20 cellular contexts compared by ENCODE assay signal in genomic region chr3:174863488-174863887, GRCh38. TPM values are rescaled to one million over a fixed set of nuclear protein-coding genes. Genes with fewer than 3 reads are reported as not detected.
A peak's percentile ranks its signal among the peaks of the same experiment; 100 is the strongest.
DNase-seq lines count a peak whose midpoint lies in the region; ATAC-seq and TF ChIP-seq lines count a peak whose summit lies in the region.
"Had no signal": no experiment of that assay in that cellular context is flagged by ENCODE, and none has a peak within 500 bp of the region (broad histone marks: within the 10 kb centered on the region; RNA-seq: fewer than 3 reads in every experiment).

No MANE protein-coding gene starts in this region.

- H3K27ac Mint-ChIP-seq in Calu3 (ENCODE audit: unreplicated experiment), result peak overlapping the region; percentile 71
- H3K27ac Mint-ChIP-seq in activated CD8-positive, alpha-beta memory T cell treated with anti-CD3 and anti-CD28 coated beads, Interleukin-2, amount 10 ng/mL, durations not matched to agents 7 days and 5 days, result no peak overlapping the region
- H3K27ac Mint-ChIP-seq: brain; dendritic cell treated with granulocyte-macrophage colony-stimulating factor and Interleukin-4, amounts not matched to agents 40 ng/mL and 50 ng/mL, for 4 days; immature natural killer cell had no signal

- H3K4me1 ChIP-seq in ascending aorta, result peaks cover 0 to 6% of the 10 kb centered on the region in 2 donors
- no peaks in the 10 kb centered on the region for H3K4me1 ChIP-seq in mesenchymal stem cell (ENCODE audit: control insufficient read depth, insufficient read depth, low read depth, low read length)

- H2AK5ac ChIP-seq in mesenchymal stem cell (ENCODE audit: low read length, severe bottlenecking), result no peak overlapping the region

- no peak for ATAC-seq in activated CD8-positive, alpha-beta memory T cell treated with anti-CD3 and anti-CD28 coated beads, Interleukin-2, amount 10 ng/mL, durations not matched to agents 7 days and 5 days
- ATAC-seq: sciatic nerve had no signal

- H3K27me3 ChIP-seq in ascending aorta (no peaks in the 10 kb centered on the region), mesenchymal stem cell (ENCODE audit: control insufficient read depth in 1 of 2, insufficient read depth in 1 of 2, low read length in 2 of 2) (no peaks in the 10 kb centered on the region)

- peaks cover 45% of the 10 kb centered on the region for H3K4me1 Mint-ChIP-seq in Calu3 (ENCODE audit: low read depth, unreplicated experiment)
- no peaks in the 10 kb centered on the region for H3K4me1 Mint-ChIP-seq in activated CD8-positive, alpha-beta memory T cell treated with anti-CD3 and anti-CD28 coated beads, Interleukin-2, amount 10 ng/mL, durations not matched to agents 7 days and 5 days
- H3K4me1 Mint-ChIP-seq: immature natural killer cell had no signal

- no peak overlapping the region for H2BK120ac ChIP-seq in mesenchymal stem cell (ENCODE audit: low read depth, low read length)

- no peak overlapping the region for H3K9ac ChIP-seq in mesenchymal stem cell (ENCODE audit: low read length)

- H3K27me3 Mint-ChIP-seq in Calu3 (ENCODE audit: unreplicated experiment), result no peaks in the 10 kb centered on the region
- no peaks in the 10 kb centered on the region for H3K27me3 Mint-ChIP-seq in activated CD8-positive, alpha-beta memory T cell treated with anti-CD3 and anti-CD28 coated beads, Interleukin-2, amount 10 ng/mL, durations not matched to agents 7 days and 5 days
- H3K27me3 Mint-ChIP-seq: brain; dendritic cell treated with granulocyte-macrophage colony-stimulating factor and Interleukin-4, amounts not matched to agents 40 ng/mL and 50 ng/mL, for 4 days had no signal

- H3K4me3 Mint-ChIP-seq in Calu3 (ENCODE audit: low read depth, unreplicated experiment), result peak overlapping the region; percentile 83
- no peak overlapping the region for H3K4me3 Mint-ChIP-seq in activated CD8-positive, alpha-beta memory T cell treated with anti-CD3 and anti-CD28 coated beads, Interleukin-2, amount 10 ng/mL, durations not matched to agents 7 days and 5 days
- H3K4me3 Mint-ChIP-seq: brain; dendritic cell treated with granulocyte-macrophage colony-stimulating factor and Interleukin-4, amounts not matched to agents 40 ng/mL and 50 ng/mL, for 4 days; immature natural killer cell had no signal

- no peak overlapping the region for H4K8ac ChIP-seq in mesenchymal stem cell (ENCODE audit: low read length)

- H3K36me3 ChIP-seq in ascending aorta (no peaks in the 10 kb centered on the region), mesenchymal stem cell (ENCODE audit: control insufficient read depth in 1 of 2, insufficient read depth in 2 of 2, low read depth in 1 of 2, low read length in 2 of 2) (no peaks in the 10 kb centered on the region)
- H3K36me3 ChIP-seq: HAP-1 had no signal

- CTCF ChIA-PET in Calu3 (lab: Charles Lee) (interaction anchor here (0.6 to 2.3 kb wide), 10 partner anchors 9 to 1567 kb away, joined by 3 to 13 read pairs (median 4); no protein-coding TSS in a partner anchor), GM10248 (lab: Yijun Ruan, JAX) (interaction anchor here (1.6 to 2.4 kb wide), 3 partner anchors 9 to 15 kb away, joined by 3 to 5 read pairs (median 5); no protein-coding TSS in a partner anchor)
- CTCF ChIA-PET in activated CD8-positive, alpha-beta memory T cell treated with anti-CD3 and anti-CD28 coated beads, Interleukin-2, amount 10 ng/mL, durations not matched to agents 7 days and 5 days (lab: Charles Lee), result no interaction called here

- H3K27ac ChIP-seq in ascending aorta (peak overlapping the region; percentile 73 to 75), mesenchymal stem cell (ENCODE audit: low read length, poor library complexity, severe bottlenecking) (no peak overlapping the region)

- no peak overlapping the region for H4K91ac ChIP-seq in mesenchymal stem cell (ENCODE audit: low read length)

- H3K4me2 ChIP-seq in mesenchymal stem cell (ENCODE audit: low read length, poor library complexity, severe bottlenecking), result no peak overlapping the region

- peak; percentile 77 for DNase-seq in Calu3
- DNase-seq in HT-29 (ENCODE audit: low spot score), result peak; percentile 91
- no peak for DNase-seq in ascending aorta (ENCODE audit: low spot score in 2 of 2)
- DNase-seq in mesenchymal stem cell, result peak; percentile 5
- no peak for DNase-seq in activated CD8-positive, alpha-beta memory T cell treated with anti-CD3 and anti-CD28 coated beads, Interleukin-2, amount 10 ng/mL, durations not matched to agents 7 days and 5 days
- no peak for DNase-seq in activated CD4-positive, alpha-beta T cell treated with anti-CD3 and anti-CD28 coated beads for 1 hour
- no peak for DNase-seq in stimulated activated CD8-positive, alpha-beta memory T cell treated with anti-CD3 and anti-CD28 coated beads, Interleukin-4, amount 100 ng/mL, for 48 hours
- no peak for DNase-seq in GM10248 (ENCODE audit: extremely low spot score)
- DNase-seq: activated CD4-positive, alpha-beta T cell treated with anti-CD3 and anti-CD28 coated beads for 4 hours; activated CD8-positive, alpha-beta memory T cell treated with anti-CD3 and anti-CD28 coated beads, Interleukin-2, amount 50 U/mL, for 48 hours; activated naive CD4-positive, alpha-beta T cell treated with Interleukin-2 at 50 U/mL for 16 hours; immature natural killer cell; midbrain; nucleus accumbens; stimulated activated CD4-positive, alpha-beta T cell treated with anti-CD3 and anti-CD28 coated beads, Interleukin-2, amount 100 ng/mL, for 48 hours; substantia nigra had no signal

- no peaks in the 10 kb centered on the region for H3K79me1 ChIP-seq in mesenchymal stem cell (replicated peaks; ENCODE audit: low read length, poor library complexity, severe bottlenecking)

- H3K14ac ChIP-seq in mesenchymal stem cell (ENCODE audit: low read length in 2 of 2), result no peak overlapping the region

- intact Hi-C loops in Calu3 (cut with micrococcal nuclease; ENCODE audit: unreplicated experiment), result loop anchor here (1.0 to 5.0 kb wide), 13 partner anchors 86 to 1799 kb away; no protein-coding TSS in a partner anchor
- intact Hi-C loops in ascending aorta (cut with DNase I), result loop anchor here (5.0 kb wide), 2 partner anchors 41 to 94 kb away; no protein-coding TSS in a partner anchor

- no peaks in the 10 kb centered on the region for H3K9me3 Mint-ChIP-seq in Calu3 (ENCODE audit: low read depth, unreplicated experiment)
- H3K9me3 Mint-ChIP-seq in activated CD8-positive, alpha-beta memory T cell treated with anti-CD3 and anti-CD28 coated beads, Interleukin-2, amount 10 ng/mL, durations not matched to agents 7 days and 5 days (ENCODE audit: low read depth), result peaks cover 2% of the 10 kb centered on the region
- H3K9me3 Mint-ChIP-seq: brain; dendritic cell treated with granulocyte-macrophage colony-stimulating factor and Interleukin-4, amounts not matched to agents 40 ng/mL and 50 ng/mL, for 4 days had no signal

- H2BK12ac ChIP-seq in mesenchymal stem cell (ENCODE audit: low read length in 2 of 2), result no peak overlapping the region

- H3K4ac ChIP-seq in mesenchymal stem cell (ENCODE audit: low read depth in 1 of 2, low read length in 2 of 2), result no peak overlapping the region

- no peak overlapping the region for H2AFZ ChIP-seq in mesenchymal stem cell (ENCODE audit: low read depth, low read length)

- H3K23ac ChIP-seq in mesenchymal stem cell (ENCODE audit: low read length in 2 of 2), result no peak overlapping the region

- H2BK15ac ChIP-seq in mesenchymal stem cell (ENCODE audit: low read depth, poor library complexity, severe bottlenecking), result no peak overlapping the region

- no peak overlapping the region for H3K18ac ChIP-seq in mesenchymal stem cell (ENCODE audit: low read depth in 1 of 2, low read length in 2 of 2)

- H3K9me3 ChIP-seq in ascending aorta (no peaks in the 10 kb centered on the region), mesenchymal stem cell (ENCODE audit: control insufficient read depth, low read length) (no peaks in the 10 kb centered on the region)
- H3K9me3 ChIP-seq: HAP-1 had no signal

- H2BK5ac ChIP-seq in mesenchymal stem cell (ENCODE audit: low read depth, low read length, poor library complexity, severe bottlenecking), result no peak overlapping the region

- POLR2A ChIA-PET in GM10248 (lab: Yijun Ruan, JAX), result no interaction called here

- H3K4me3 ChIP-seq in ascending aorta (peak overlapping the region in 1 of 2 donors; percentile 14), mesenchymal stem cell (ENCODE audit: insufficient read depth in 1 of 2, low read depth in 1 of 2, low read length in 2 of 2) (no peak overlapping the region)
- H3K4me3 ChIP-seq: HAP-1 had no signal

- TF ChIP-seq CTCF in Calu3 (IDR thresholded peaks at IDR 0.05; ENCODE audit: unreplicated experiment) (no peak), ascending aorta (IDR thresholded peaks at IDR 0.05) (no peak), GM10248 (IDR thresholded peaks at IDR 0.05; ENCODE audit: control extremely low read depth, extremely low read depth, low read depth, missing control alignments) (no peak)

- H3K36me3 Mint-ChIP-seq in Calu3 (ENCODE audit: insufficient read depth, unreplicated experiment), result peaks cover 28% of the 10 kb centered on the region
- no peaks in the 10 kb centered on the region for H3K36me3 Mint-ChIP-seq in activated CD8-positive, alpha-beta memory T cell treated with anti-CD3 and anti-CD28 coated beads, Interleukin-2, amount 10 ng/mL, durations not matched to agents 7 days and 5 days
- H3K36me3 Mint-ChIP-seq: brain, immature natural killer cell had no signal

- BruUV-seq in Calu3 (replicated peaks; lab: Mats Ljungman, UMichigan), result no TSS peak

RNA-seq across cellular contexts. Expression of gene NAALADL2, which starts 4.4 kb away (rescaled TPM):
- 36.7 and 36.9 TPM in 2 replicates for total RNA-seq in Calu3 (2022)
- 4.4 and 9.4 TPM in 2 replicates for total RNA-seq in HT-29 (2014; rRNA removed; shearing (Covaris generic))
- total RNA-seq in ascending aorta, result 5.9 TPM
- 6.4 TPM for polyA plus RNA-seq in mesenchymal stem cell (2013, experiment 1 of 2)
- polyA plus RNA-seq in mesenchymal stem cell (2013, experiment 2 of 2), result 5.0 TPM
- total RNA-seq in activated CD8-positive, alpha-beta memory T cell treated with anti-CD3 and anti-CD28 coated beads, Interleukin-2, amount 10 ng/mL, durations not matched to agents 7 days and 5 days, result not detected

Comparison
In these comparisons a context has a peak if more than half of its experiments do, and no peak if none do; other contexts are left out.
1. DNase-seq: peak in Calu3 (single experiment), HT-29 (single experiment) and mesenchymal stem cell (single experiment); none in ascending aorta (0 of 2), activated CD8-positive, alpha-beta memory T cell treated with anti-CD3 and anti-CD28 coated beads, Interleukin-2, amount 10 ng/mL, durations not matched to agents 7 days and 5 days (single experiment), activated CD4-positive, alpha-beta T cell treated with anti-CD3 and anti-CD28 coated beads for 1 hour (single experiment), stimulated activated CD8-positive, alpha-beta memory T cell treated with anti-CD3 and anti-CD28 coated beads, Interleukin-4, amount 100 ng/mL, for 48 hours (single experiment) and GM10248 (single experiment).